In genomic region chr6:107448776-107449175, GRCh38 we compare ENCODE assay signal across 25 cellular contexts. TPM values are rescaled to one million over a fixed set of nuclear protein-coding genes. Genes with fewer than 3 reads are reported as not detected.
DNase-seq lines count a peak whose midpoint lies in the region; ATAC-seq and TF ChIP-seq lines count a peak whose summit lies in the region.
"Had no signal": no experiment of that assay in that cellular context is flagged by ENCODE, and none has a peak within 500 bp of the region (broad histone marks: within the 10 kb centered on the region; RNA-seq: fewer than 3 reads in every experiment).

No MANE protein-coding gene starts in this region.

- H3K27ac Mint-ChIP-seq in IgD-negative memory B cell (peak overlapping the region in 2 of 3 donors; percentile 30 to 76), endothelial cell (ENCODE audit: unreplicated experiment) (peak overlapping the region; percentile 16)
- H3K27ac Mint-ChIP-seq: CD14-positive monocyte; CD4-positive, CD25-positive, alpha-beta regulatory T cell; CD8-positive, alpha-beta memory T cell had no signal

- ATAC-seq in GM21515 (IDR thresholded peaks at IDR 0.05; ENCODE audit: unreplicated experiment) (no peak), HG03139 (IDR thresholded peaks at IDR 0.05; ENCODE audit: unreplicated experiment) (no peak)
- ATAC-seq: A549, GM12878 had no signal

- H3K4me1 Mint-ChIP-seq in IgD-negative memory B cell (peaks cover 0 to 5% (median 4%) of the 10 kb centered on the region in 3 donors), endothelial cell (ENCODE audit: unreplicated experiment) (no peaks in the 10 kb centered on the region)
- H3K4me1 Mint-ChIP-seq: CD14-positive monocyte had no signal

- peaks cover 14% of the 10 kb centered on the region for H3K36me3 Mint-ChIP-seq in IgD-negative memory B cell
- peaks cover 35% of the 10 kb centered on the region for H3K36me3 Mint-ChIP-seq in endothelial cell (ENCODE audit: low read depth, unreplicated experiment)

- peak; percentile 4 for DNase-seq in NCI-H82 (lab: John Stamatoyannopoulos, UW)
- DNase-seq in NCI-H82 treated with DMSO at 0.1 percent for 48 hours (lab: John Stamatoyannopoulos, UW; ENCODE audit: unreplicated experiment), result no peak
- DNase-seq in endothelial cell (ENCODE audit: low spot score), result no peak
- DNase-seq in activated CD4-positive, alpha-beta T cell treated with anti-CD3 and anti-CD28 coated beads for 48 hours, result no peak
- DNase-seq: ACHN; BE2C; C1 segment of cervical spinal cord; CD4-positive, alpha-beta memory T cell; CD4-positive, CD25-positive, alpha-beta regulatory T cell; CD8-positive, alpha-beta memory T cell; COR-L47; DMS 273 treated with DMSO at 0.1 percent for 48 hours; DMS153; DMS53; DMS79; DND-41; EL; GDM1 had no signal

- no peak for TF ChIP-seq CTCF in endothelial cell (IDR thresholded peaks at IDR 0.05; ENCODE audit: unreplicated experiment)

- H3K4me3 Mint-ChIP-seq in IgD-negative memory B cell (no peak overlapping the region), endothelial cell (ENCODE audit: unreplicated experiment) (peak overlapping the region; percentile 6)
- H3K4me3 Mint-ChIP-seq: CD14-positive monocyte; CD4-positive, alpha-beta memory T cell; CD8-positive, alpha-beta memory T cell had no signal

- H3K27me3 Mint-ChIP-seq in IgD-negative memory B cell, result no peaks in the 10 kb centered on the region
- H3K27me3 Mint-ChIP-seq in endothelial cell (ENCODE audit: unreplicated experiment), result peaks cover 2% of the 10 kb centered on the region
- H3K27me3 Mint-ChIP-seq: CD4-positive, alpha-beta memory T cell; CD4-positive, CD25-positive, alpha-beta regulatory T cell; CD8-positive, alpha-beta memory T cell had no signal

- H3K9me3 Mint-ChIP-seq in IgD-negative memory B cell (peaks cover 11 to 25% (median 20%) of the 10 kb centered on the region in 3 donors), endothelial cell (ENCODE audit: unreplicated experiment) (peaks cover 22% of the 10 kb centered on the region)

RNA-seq across cellular contexts. Expression of gene PDSS2, which starts 10.6 kb away (rescaled TPM):
- polyA plus RNA-seq in IgD-negative memory B cell, result 15.7 TPM
- 7.9 TPM for total RNA-seq in endothelial cell (ENCODE audit: unreplicated experiment)

RNA-seq across cellular contexts. Expression of gene SOBP, which starts 41.1 kb away (rescaled TPM):
- 1.0 TPM for polyA plus RNA-seq in IgD-negative memory B cell
- total RNA-seq in endothelial cell (ENCODE audit: unreplicated experiment), result 1.5 TPM
- total RNA-seq: A172; CD4-positive, alpha-beta memory T cell; CD4-positive, CD25-positive, alpha-beta regulatory T cell had no signal
- polyA plus RNA-seq: CD14-positive monocyte had no signal
